In the genomic region with DNA sequence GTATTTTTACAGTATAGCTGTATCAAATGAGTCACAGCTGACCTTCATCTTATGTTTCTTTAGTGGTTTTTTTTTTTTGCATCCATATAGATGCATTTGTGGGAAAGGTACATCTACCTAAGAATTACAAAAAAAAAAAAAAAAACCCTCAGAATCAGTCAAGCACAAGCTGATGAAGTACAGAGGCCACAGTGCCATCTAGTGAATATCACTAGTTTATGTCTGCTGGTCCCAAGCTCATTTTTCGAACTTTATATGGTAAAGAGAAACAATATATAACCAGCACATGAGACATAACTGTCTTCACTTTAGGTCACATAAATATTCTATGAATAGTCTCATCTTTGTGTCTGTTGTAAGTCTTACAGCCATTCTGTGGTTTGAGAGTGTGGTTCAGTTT, we compare ENCODE assay signal across 9 cellular contexts.
DNase-seq lines count a peak whose midpoint lies in the region; ATAC-seq and TF ChIP-seq lines count a peak whose summit lies in the region.
"Had no signal": no experiment of that assay in that cellular context is flagged by ENCODE, and none has a peak within 500 bp of the region (broad histone marks: within the 10 kb centered on the region; RNA-seq: fewer than 3 reads in every experiment).

No MANE protein-coding gene starts in this region.

- TF ChIP-seq CTCF in WERI-Rb-1 (IDR thresholded peaks at IDR 0.05; ENCODE audit: low read depth, low read length) (peak; percentile 27; the same call in 1 of the 2 replicates), left lung (IDR thresholded peaks at IDR 0.05) (no peak), esophagus squamous epithelium (IDR thresholded peaks at IDR 0.05) (peak in 1 of 6 experiments; percentile 26), spleen (IDR thresholded peaks at IDR 0.05 in 8 of 11, conservative IDR thresholded peaks at IDR 0.05 in 3 of 11) (peak in 1 of 11 experiments; percentile 20)

- intact Hi-C loops in left lung (cut with DNase I) (no loop called here), esophagus squamous epithelium (cut with DNase I) (no loop called here), spleen (cut with DNase I; ENCODE audit: low total_unique reads) (no loop called here)

- H3K9me3 ChIP-seq in WERI-Rb-1 (ENCODE audit: severe bottlenecking) (no peaks in the 10 kb centered on the region), left lung (no peaks in the 10 kb centered on the region), esophagus squamous epithelium (no peaks in the 10 kb centered on the region), spleen (no peaks in the 10 kb centered on the region)

- no peak overlapping the region for H3K27ac ChIP-seq in WERI-Rb-1
- no peak overlapping the region for H3K27ac ChIP-seq in left lung
- H3K27ac ChIP-seq in esophagus squamous epithelium: no peak overlapping the region
- no peak overlapping the region for H3K27ac ChIP-seq in spleen
- H3K27ac ChIP-seq: BLaER1 treated with 17β-estradiol and CSF1 and Interleukin-3, amounts not matched to agents 10 nM and 100 nM had no signal

- WGBS in esophagus squamous epithelium, 2 donors: 9 to 17% methylated on average over 1 of the region's 1 CpG
- 8 to 24% (median 11%) methylated on average over 1 of the region's 1 CpG for WGBS in spleen, 5 donors

- peak; percentile 59 for TF ChIP-seq RAD21 in Ishikawa (IDR thresholded peaks at IDR 0.05; ENCODE audit: low read depth)

- H3K4me1 ChIP-seq in left lung (no peaks in the 10 kb centered on the region), esophagus squamous epithelium (no peaks in the 10 kb centered on the region), spleen (no peaks in the 10 kb centered on the region)
- H3K4me1 ChIP-seq: BLaER1 treated with 17β-estradiol and CSF1 and Interleukin-3, amounts not matched to agents 10 nM and 100 nM had no signal

- TF ChIP-seq EP300 in Ishikawa (IDR thresholded peaks at IDR 0.05; ENCODE audit: borderline replicate concordance): no peak

- peak; percentile 17 for DNase-seq in NCI-H1092 treated with DMSO at 0.1 percent for 48 hours (lab: John Stamatoyannopoulos, UW)
- DNase-seq in NCI-H1092 (lab: John Stamatoyannopoulos, UW): no peak
- no peak for DNase-seq in WERI-Rb-1
- no peak for DNase-seq in left lung
- no peak for DNase-seq in esophagus squamous epithelium (lab: John Stamatoyannopoulos, UW)
- DNase-seq in spleen: no peak

- H3K27me3 ChIP-seq in WERI-Rb-1 (ENCODE audit: insufficient read depth, low read depth, severe bottlenecking) (peaks cover 5% of the 10 kb centered on the region), left lung (no peaks in the 10 kb centered on the region), esophagus squamous epithelium (no peaks in the 10 kb centered on the region), spleen (replicated peaks in 1 of 7) (no peaks in the 10 kb centered on the region)

- H3K4me3 ChIP-seq in WERI-Rb-1 (ENCODE audit: low read depth, low read length) (no peak overlapping the region), left lung (no peak overlapping the region), esophagus squamous epithelium (no peak overlapping the region), spleen (no peak overlapping the region)
- H3K4me3 ChIP-seq: BLaER1 treated with 17β-estradiol and CSF1 and Interleukin-3, amounts not matched to agents 10 nM and 100 nM had no signal

- ATAC-seq in left lung (peak; percentile 37), HG02938 (IDR thresholded peaks at IDR 0.05; ENCODE audit: unreplicated experiment) (no peak)

- H3K36me3 ChIP-seq in WERI-Rb-1 (no peaks in the 10 kb centered on the region), left lung (no peaks in the 10 kb centered on the region), esophagus squamous epithelium (no peaks in the 10 kb centered on the region), spleen (no peaks in the 10 kb centered on the region)
- H3K36me3 ChIP-seq: BLaER1 treated with 17β-estradiol and CSF1 and Interleukin-3, amounts not matched to agents 10 nM and 100 nM had no signal

- no peak for TF ChIP-seq POLR2A in esophagus squamous epithelium (IDR thresholded peaks at IDR 0.05)
- no peak for TF ChIP-seq POLR2A in spleen (IDR thresholded peaks at IDR 0.05)

TF ChIP-seq in Ishikawa, 13 proteins besides CTCF, POLR2A, EP300 and RAD21:
- TF ChIP-seq CREB1 (IDR thresholded peaks at IDR 0.05; ENCODE audit: low read depth): no peak
- no peak for TF ChIP-seq TAF1 (IDR thresholded peaks at IDR 0.05; ENCODE audit: low read depth)
- no peak for TF ChIP-seq YY1 (IDR thresholded peaks at IDR 0.05; ENCODE audit: low read depth)
- TF ChIP-seq NFIC (IDR thresholded peaks at IDR 0.05): no peak
TF ChIP-seq in Ishikawa: peak in this region for 0.
